In the genomic region with DNA sequence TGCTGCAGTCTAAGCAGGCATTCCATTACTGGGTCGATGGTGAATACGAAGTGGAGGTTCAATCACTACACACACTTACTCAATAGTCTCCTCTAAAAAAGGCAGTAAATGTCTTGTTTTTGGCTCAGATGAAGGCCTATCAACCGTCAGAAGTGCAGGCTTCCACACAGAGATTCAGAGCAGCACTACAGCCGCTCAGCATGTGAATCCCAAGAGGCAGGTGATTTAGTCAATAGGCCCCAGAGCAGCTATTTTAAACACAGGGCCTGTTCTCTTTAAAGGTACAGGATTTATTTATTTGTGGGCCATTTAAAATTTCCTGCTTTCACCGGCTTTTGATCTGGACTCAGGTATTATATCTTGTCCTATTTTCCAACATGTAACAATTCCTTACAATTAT, we compare ENCODE assay signal across 24 cellular contexts.
DNase-seq lines count a peak whose midpoint lies in the region; ATAC-seq and TF ChIP-seq lines count a peak whose summit lies in the region.
"Had no signal": no experiment of that assay in that cellular context is flagged by ENCODE, and none has a peak within 500 bp of the region (broad histone marks: within the 10 kb centered on the region; RNA-seq: fewer than 3 reads in every experiment).

No MANE protein-coding gene starts in this region.

- WGBS in stomach, 5 donors: 72 to 87% (median 82%) methylated on average over 5 of the region's 5 CpGs

- no peaks in the 10 kb centered on the region for H3K27me3 ChIP-seq in HAP-1 (ENCODE audit: low read depth)
- no peaks in the 10 kb centered on the region for H3K27me3 ChIP-seq in stomach
- H3K27me3 ChIP-seq: BLaER1 treated with 17β-estradiol and CSF1 and Interleukin-3, amounts not matched to agents 10 nM and 100 nM; MG63; Peyer's patch; SJSA1 had no signal

- TF ChIP-seq EP300 in stomach (IDR thresholded peaks at IDR 0.05): no peak

- no peaks in the 10 kb centered on the region for H3K9me3 Mint-ChIP-seq in natural killer cell treated with Interleukin-12 subunit alpha and Interleukin-12 subunit beta and Interleukin-15 and Interleukin-18, amount 100 ng/mL, for 72 hours
- H3K9me3 Mint-ChIP-seq: IgD-negative memory B cell; T-helper 1 cell treated with Interleukin-12 subunit alpha and Interleukin-12 subunit beta and Interleukin-4 antibody, amounts not matched to agents 30 μg/mL and 1 μg/mL, for 36 hours had no signal

- TF ChIP-seq CTCF in stomach (IDR thresholded peaks at IDR 0.05) (no peak), GM10248 (IDR thresholded peaks at IDR 0.05; ENCODE audit: control extremely low read depth, extremely low read depth, low read depth, missing control alignments) (no peak)

- H3K36me3 Mint-ChIP-seq in natural killer cell treated with Interleukin-12 subunit alpha and Interleukin-12 subunit beta and Interleukin-15 and Interleukin-18, amount 100 ng/mL, for 72 hours: no peaks in the 10 kb centered on the region
- H3K36me3 Mint-ChIP-seq: CD8-positive, alpha-beta T cell; IgD-negative memory B cell had no signal

- no peaks in the 10 kb centered on the region for H3K27me3 Mint-ChIP-seq in natural killer cell treated with Interleukin-12 subunit alpha and Interleukin-12 subunit beta and Interleukin-15 and Interleukin-18, amount 100 ng/mL, for 72 hours
- H3K27me3 Mint-ChIP-seq: IgD-negative memory B cell had no signal

- CTCF ChIA-PET in GM10248 (lab: Yijun Ruan, JAX): interaction anchor here (1.0 kb wide), 1 partner anchor 9 kb away, joined by 3 read pairs; no protein-coding TSS in a partner anchor

- no peak overlapping the region for H3K27ac Mint-ChIP-seq in natural killer cell treated with Interleukin-12 subunit alpha and Interleukin-12 subunit beta and Interleukin-15 and Interleukin-18, amount 100 ng/mL, for 72 hours
- H3K27ac Mint-ChIP-seq: CD8-positive, alpha-beta T cell; IgD-negative memory B cell; T-helper 1 cell treated with Interleukin-12 subunit alpha and Interleukin-12 subunit beta and Interleukin-4 antibody, amounts not matched to agents 30 μg/mL and 1 μg/mL, for 36 hours had no signal

- H3K36me3 ChIP-seq in HAP-1 (replicated peaks): no peaks in the 10 kb centered on the region
- H3K36me3 ChIP-seq in stomach: no peaks in the 10 kb centered on the region
- H3K36me3 ChIP-seq: BLaER1 treated with 17β-estradiol and CSF1 and Interleukin-3, amounts not matched to agents 10 nM and 100 nM; MG63; Peyer's patch; SJSA1 had no signal

- in situ Hi-C loops in HAP-1 (cut with MboI; ENCODE audit: low sequenced_read_pairs): no loop called here

- no peak for ATAC-seq in natural killer cell treated with Interleukin-12 subunit alpha and Interleukin-12 subunit beta and Interleukin-15 and Interleukin-18, amount 100 ng/mL, for 72 hours
- ATAC-seq: CD8-positive, alpha-beta T cell had no signal

- H3K4me3 ChIP-seq in HAP-1 (no peak overlapping the region), stomach (no peak overlapping the region)
- H3K4me3 ChIP-seq: BLaER1 treated with 17β-estradiol and CSF1 and Interleukin-3, amounts not matched to agents 10 nM and 100 nM; MG63; Peyer's patch; SJSA1 had no signal

- TF ChIP-seq POLR2A in stomach (IDR thresholded peaks at IDR 0.05): no peak

- H3K4me3 Mint-ChIP-seq in natural killer cell treated with Interleukin-12 subunit alpha and Interleukin-12 subunit beta and Interleukin-15 and Interleukin-18, amount 100 ng/mL, for 72 hours: no peak overlapping the region
- H3K4me3 Mint-ChIP-seq: CD8-positive, alpha-beta T cell; IgD-negative memory B cell; T-helper 1 cell treated with Interleukin-12 subunit alpha and Interleukin-12 subunit beta and Interleukin-4 antibody, amounts not matched to agents 30 μg/mL and 1 μg/mL, for 36 hours had no signal

- DNase-seq in DMS153 treated with DMSO at 0.1 percent for 48 hours (lab: John Stamatoyannopoulos, UW; ENCODE audit: unreplicated experiment) (peak; percentile 44), NCI-H1092 (lab: John Stamatoyannopoulos, UW) (peak; percentile 21), NCI-H2107 (lab: John Stamatoyannopoulos, UW) (peak; percentile 38), cerebellar cortex (ENCODE audit: low spot score) (peak; percentile 15), HAP-1 (ENCODE audit: low spot score in 2 of 2) (no peak), stomach (no peak), GM10248 (ENCODE audit: extremely low spot score) (no peak)
- no peak for DNase-seq in natural killer cell treated with Interleukin-12 subunit alpha and Interleukin-12 subunit beta and Interleukin-15 and Interleukin-18, amount 100 ng/mL, for 72 hours (ENCODE audit: low spot score)
- DNase-seq: Calu3; CD8-positive, alpha-beta T cell; DMS79 treated with DMSO at 0.1 percent for 48 hours; HCEC 1CT; Kasumi-1; MG63; NCI-H1105; NCI-H2029 treated with DMSO at 0.1 percent for 48 hours; NCI-H446; NCI-H526 treated with DMSO at 0.1 percent for 48 hours; NK-92 treated with Interleukin-12 subunit alpha and Interleukin-12 subunit beta, amount 100 ng/mL, for 24 hours; Peyer's patch had no signal

- intact Hi-C loops in stomach (cut with DNase I; ENCODE audit: low total_unique reads): no loop called here

- no peaks in the 10 kb centered on the region for H3K4me1 Mint-ChIP-seq in natural killer cell treated with Interleukin-12 subunit alpha and Interleukin-12 subunit beta and Interleukin-15 and Interleukin-18, amount 100 ng/mL, for 72 hours (ENCODE audit: low read depth in 2 of 2)
- H3K4me1 Mint-ChIP-seq: IgD-negative memory B cell had no signal

- H3K9me3 ChIP-seq in HAP-1 (no peaks in the 10 kb centered on the region), stomach (no peaks in the 10 kb centered on the region)
- H3K9me3 ChIP-seq: BLaER1 treated with 17β-estradiol and CSF1 and Interleukin-3, amounts not matched to agents 10 nM and 100 nM; MG63; Peyer's patch; SJSA1 had no signal

- H3K27ac ChIP-seq in stomach: no peak overlapping the region
- H3K27ac ChIP-seq: BLaER1 treated with 17β-estradiol and CSF1 and Interleukin-3, amounts not matched to agents 10 nM and 100 nM; Peyer's patch; SJSA1 had no signal

- POLR2A ChIA-PET in GM10248 (lab: Yijun Ruan, JAX): no interaction called here

- H3K4me1 ChIP-seq in HAP-1: no peaks in the 10 kb centered on the region
- no peaks in the 10 kb centered on the region for H3K4me1 ChIP-seq in stomach
- H3K4me1 ChIP-seq: Peyer's patch, SJSA1 had no signal

Comparison
In these comparisons a context has a peak if more than half of its experiments do, and no peak if none do; other contexts are left out.
1. DNase-seq: peak in DMS153 treated with DMSO at 0.1 percent for 48 hours (single experiment), NCI-H1092 (single experiment), NCI-H2107 (single experiment) and cerebellar cortex (single experiment); none in natural killer cell treated with Interleukin-12 subunit alpha and Interleukin-12 subunit beta and Interleukin-15 and Interleukin-18, amount 100 ng/mL, for 72 hours (single experiment), HAP-1 (0 of 2), stomach (single experiment) and GM10248 (single experiment).